In the genomic region with DNA sequence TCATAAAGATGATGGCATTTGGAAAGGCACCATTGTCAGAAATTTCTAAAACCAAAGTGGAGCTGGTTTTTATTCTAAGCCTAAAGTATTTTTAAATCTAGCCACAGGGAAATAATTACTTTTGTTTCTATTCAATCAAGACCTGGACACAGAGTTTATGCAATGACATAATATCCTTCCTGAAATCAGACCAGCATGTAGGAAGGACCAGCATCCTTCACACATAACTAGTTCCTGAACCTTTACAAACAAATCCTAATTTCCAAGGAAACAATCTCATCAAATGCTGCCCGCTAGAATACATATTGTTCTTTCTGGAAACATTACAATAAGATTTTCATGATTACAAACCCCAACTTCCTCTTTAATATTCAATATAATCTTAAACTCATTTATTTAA, we compare ENCODE assay signal across 10 cellular contexts. TPM values are rescaled to one million over a fixed set of nuclear protein-coding genes. Genes with fewer than 3 reads are reported as not detected.
DNase-seq lines count a peak whose midpoint lies in the region; ATAC-seq and TF ChIP-seq lines count a peak whose summit lies in the region.
"Had no signal": no experiment of that assay in that cellular context is flagged by ENCODE, and none has a peak within 500 bp of the region (broad histone marks: within the 10 kb centered on the region; RNA-seq: fewer than 3 reads in every experiment).

No MANE protein-coding gene starts in this region.

- H3K27me3 Mint-ChIP-seq in chondrocyte (ENCODE audit: low read depth) = no peaks in the 10 kb centered on the region

- 100% methylated on average over 1 of the region's 1 CpG for WGBS in HUES64
- 13 to 36% (median 17%) methylated on average over 1 of the region's 1 CpG for WGBS in stomach, 5 donors

- H3K27ac ChIP-seq in HUES64 (ENCODE audit: low read depth, low read length) (no peak overlapping the region), left lung (peak overlapping the region; percentile 91 to 96), stomach (peak overlapping the region in 4 of 5 donors; percentile 88 to 96 (median 90))

- in situ Hi-C loops in G401 (cut with HindIII; ENCODE audit: low sequenced_read_pairs) = no loop called here

- H3K27ac Mint-ChIP-seq in chondrocyte (ENCODE audit: unreplicated experiment) = peak overlapping the region; percentile 98
- H3K27ac Mint-ChIP-seq: activated T-cell treated with anti-CD3 and anti-CD28 coated beads, Interleukin-2, amount 50 U/mL, for 72 hours had no signal

- ATAC-seq in left lung = no peak
- ATAC-seq: activated T-cell treated with anti-CD3 and anti-CD28 coated beads, Interleukin-2, amount 50 U/mL, for 72 hours had no signal

- DNase-seq in chondrocyte (ENCODE audit: low spot score) (no peak), left lung (no peak), stomach (no peak), OCI-M2 (lab: John Stamatoyannopoulos, UW; ENCODE audit: unreplicated experiment) (no peak), activated gamma-delta T cell (lab: John Stamatoyannopoulos, UW) (no peak), hepatic stellate cell (ENCODE audit: low spot score) (no peak), G401 (ENCODE audit: low spot score) (no peak)
- DNase-seq: activated T-cell treated with anti-CD3 and anti-CD28 coated beads, Interleukin-2, amount 50 U/mL, for 72 hours; NCI-H146 had no signal

- no peak overlapping the region for H3K9ac ChIP-seq in HUES64 (ENCODE audit: low read depth, low read length)

- peak overlapping the region; percentile 91 for H3K4me3 Mint-ChIP-seq in chondrocyte (ENCODE audit: unreplicated experiment)

- TF ChIP-seq POLR2A in stomach (IDR thresholded peaks at IDR 0.05) = no peak

- peaks cover 19% of the 10 kb centered on the region for H3K4me1 ChIP-seq in HUES64 (ENCODE audit: insufficient read depth, low read length)
- peaks cover 14 to 28% of the 10 kb centered on the region in 2 donors for H3K4me1 ChIP-seq in left lung
- H3K4me1 ChIP-seq in stomach = peaks cover 7 to 69% (median 37%) of the 10 kb centered on the region in 4 donors

- no peaks in the 10 kb centered on the region for H3K9me3 Mint-ChIP-seq in chondrocyte (ENCODE audit: low read depth)
- H3K9me3 Mint-ChIP-seq: activated T-cell treated with anti-CD3 and anti-CD28 coated beads, Interleukin-2, amount 50 U/mL, for 72 hours had no signal

- no peak for TF ChIP-seq EP300 in stomach (IDR thresholded peaks at IDR 0.05)

- H3K27me3 ChIP-seq in HUES64 (ENCODE audit: insufficient read depth, low read length) (no peaks in the 10 kb centered on the region), left lung (no peaks in the 10 kb centered on the region), stomach (no peaks in the 10 kb centered on the region)

- H3K36me3 ChIP-seq in HUES64 (ENCODE audit: insufficient read depth, low read length) (no peaks in the 10 kb centered on the region), left lung (no peaks in the 10 kb centered on the region), stomach (no peaks in the 10 kb centered on the region)

- H3K4me1 Mint-ChIP-seq in chondrocyte (ENCODE audit: low read depth) = peaks cover 60% of the 10 kb centered on the region

- H3K36me3 Mint-ChIP-seq in chondrocyte (ENCODE audit: low read depth) = peaks cover 2% of the 10 kb centered on the region

- intact Hi-C loops in left lung (cut with DNase I) (no loop called here), stomach (cut with DNase I; ENCODE audit: low total_unique reads) (no loop called here)

- H3K9me3 ChIP-seq in HUES64 (ENCODE audit: insufficient read depth, low read depth, low read length) (no peaks in the 10 kb centered on the region), left lung (no peaks in the 10 kb centered on the region), stomach (no peaks in the 10 kb centered on the region)

- 0 out of 2 replicates have a peak overlapping the region, but pooled peaks have one; percentile 67 for H3K4me3 ChIP-seq in HUES64 (ENCODE audit: low read length)
- peak overlapping the region; percentile 53 to 55 for H3K4me3 ChIP-seq in left lung
- peak overlapping the region; percentile 45 to 62 (median 50) for H3K4me3 ChIP-seq in stomach

- TF ChIP-seq CTCF in chondrocyte (IDR thresholded peaks at IDR 0.05) = no peak
- TF ChIP-seq CTCF in left lung (IDR thresholded peaks at IDR 0.05) = no peak
- no peak for TF ChIP-seq CTCF in stomach (IDR thresholded peaks at IDR 0.05)

RNA-seq across cellular contexts. Expression of gene STARD13, which starts 1.5 kb away (rescaled TPM):
- polyA plus RNA-seq in HUES64 (2013, experiment 1 of 2) = 0.95 TPM
- polyA plus RNA-seq in HUES64 (2013, experiment 2 of 2) = 1.5 TPM
- total RNA-seq in chondrocyte = 37.6 to 57.8 TPM (median 41.0 TPM) in 3 replicates
- 10 to 100 TPM; 28.1 to 43.6 TPM for total RNA-seq in left lung
- total RNA-seq in stomach = 100 to 1,000 TPM in 1 of 5 donors, 10 to 100 TPM in 4; 41.3 to 158 (median 54.3) TPM
- 1 to 10 TPM; 4.4 to 9.2 (median 6.7) TPM for polyA plus RNA-seq in stomach
- total RNA-seq in G401 (2014; rRNA removed; shearing (Covaris generic)) = 0.06 and 0.20 TPM in 2 replicates

Comparison
In these comparisons a context has a peak if more than half of its experiments do, and no peak if none do; other contexts are left out.
1. RNA of gene STARD13, which starts 1.5 kb away (total RNA-seq): 41.3 to 158 TPM in stomach, 28.1 to 43.6 TPM in left lung and 37.6 to 57.8 TPM in chondrocyte; 0.06 to 0.20 TPM in G401; every median in the first group is over 10 times any median in the second.
2. Peak in every context shown above with its lines, with median percentiles within 50 percentile points of each other: H3K4me3 ChIP-seq.